In the genomic region with DNA sequence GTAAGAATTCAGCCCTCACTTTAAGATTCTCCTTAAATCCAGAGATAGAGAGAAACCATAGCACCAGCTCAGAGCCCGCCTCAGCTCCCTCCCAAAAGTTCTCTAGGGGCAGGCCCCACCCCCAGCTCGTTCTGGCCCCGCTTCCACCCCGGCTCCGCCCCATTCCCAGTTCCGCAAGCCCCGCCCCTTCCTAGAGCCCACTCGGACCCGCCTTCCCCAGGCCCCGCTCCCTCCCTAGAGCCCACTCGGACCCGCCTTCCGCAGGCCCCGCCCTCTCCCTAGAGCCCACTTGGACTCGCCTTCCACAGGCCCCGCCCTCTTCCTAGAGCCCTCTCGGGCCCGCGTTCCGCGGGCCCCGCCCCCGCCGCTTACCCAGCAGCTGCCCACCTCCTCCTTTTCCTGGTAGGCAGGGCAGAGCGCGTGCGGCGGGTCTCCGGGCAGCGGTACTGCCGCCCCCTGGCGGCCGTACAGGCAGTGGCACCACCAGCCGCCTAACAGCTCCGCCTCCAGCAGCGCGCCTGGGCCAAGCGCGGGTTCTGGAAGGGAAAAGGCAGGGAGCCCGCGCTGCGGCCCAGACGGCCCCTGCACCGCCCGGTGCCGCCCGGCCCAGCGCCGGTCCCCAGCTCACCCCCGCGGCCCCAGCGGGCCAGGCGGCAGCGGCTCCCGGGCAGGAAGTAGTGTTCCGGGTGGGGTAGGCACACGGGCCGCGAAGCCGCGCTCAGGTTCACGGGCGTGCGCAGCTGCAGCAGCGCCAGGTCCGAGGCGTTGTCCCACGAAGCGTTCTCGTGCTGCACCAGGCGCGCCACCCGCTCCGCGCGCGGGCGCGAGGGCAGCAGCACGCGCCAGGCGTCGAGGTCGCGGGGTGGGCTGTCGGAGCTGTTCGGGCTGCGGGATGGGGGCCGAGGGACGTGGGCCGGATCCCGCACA, we compare ENCODE assay signal across 1 cellular context.
A peak's percentile ranks its signal among the peaks of the same experiment; 100 is the strongest.
TF ChIP-seq lines count a peak whose summit lies in the region.

No MANE protein-coding gene starts in this region.

TF ChIP-seq in SK-N-SH, 30 proteins besides CTCF, POLR2A, EP300 and RAD21 (continued from another document):
- TF ChIP-seq RFX5 (IDR thresholded peaks at IDR 0.05; ENCODE audit: low read length) (no peak), FOSL2 (IDR thresholded peaks at IDR 0.05; ENCODE audit: borderline replicate concordance, low read depth) (no peak), ELF1 (IDR thresholded peaks at IDR 0.05) (peak; percentile 39), MXI1 (IDR thresholded peaks at IDR 0.05; ENCODE audit: low read depth, low read length) (peak; percentile 89), GABPA (IDR thresholded peaks at IDR 0.05; ENCODE audit: low read depth) (no peak), SMC3 (IDR thresholded peaks at IDR 0.05; ENCODE audit: low read depth, low read length) (peak; percentile 76), NFIC (IDR thresholded peaks at IDR 0.05; ENCODE audit: borderline replicate concordance) (no peak), MEF2A (IDR thresholded peaks at IDR 0.05; ENCODE audit: borderline replicate concordance, low read depth) (no peak), CHD2 (IDR thresholded peaks at IDR 0.05; ENCODE audit: low read length, partially characterized antibody) (peak; percentile 20), EZH2phosphoT487 (IDR thresholded peaks at IDR 0.05; ENCODE audit: borderline replicate concordance, low read depth) (no peak), JUND (IDR thresholded peaks at IDR 0.05) (no peak), RCOR1 (IDR thresholded peaks at IDR 0.05; ENCODE audit: low read length) (0 out of 2 replicates have a peak, but pooled peaks have one; percentile 31), SIN3A (IDR thresholded peaks at IDR 0.05; ENCODE audit: borderline replicate concordance, low read depth, low read length) (peak; percentile 67; the same call in 1 of the 2 replicates), TAF1 (IDR thresholded peaks at IDR 0.05; ENCODE audit: borderline replicate concordance, low read depth, low read length) (0 out of 2 replicates have a peak, but pooled peaks have one; percentile 25), POLR2AphosphoS5 (IDR thresholded peaks at IDR 0.05; ENCODE audit: low read depth, low read length) (peak; percentile 33), TCF12 (IDR thresholded peaks at IDR 0.05) (peak; percentile 25; the same call in 1 of the 2 replicates), TEAD4 (IDR thresholded peaks at IDR 0.05; ENCODE audit: borderline replicate concordance, insufficient read depth) (no peak), YY1 (IDR thresholded peaks at IDR 0.05; ENCODE audit: low read depth) (no peak)
- TF ChIP-seq, protein P1, sequence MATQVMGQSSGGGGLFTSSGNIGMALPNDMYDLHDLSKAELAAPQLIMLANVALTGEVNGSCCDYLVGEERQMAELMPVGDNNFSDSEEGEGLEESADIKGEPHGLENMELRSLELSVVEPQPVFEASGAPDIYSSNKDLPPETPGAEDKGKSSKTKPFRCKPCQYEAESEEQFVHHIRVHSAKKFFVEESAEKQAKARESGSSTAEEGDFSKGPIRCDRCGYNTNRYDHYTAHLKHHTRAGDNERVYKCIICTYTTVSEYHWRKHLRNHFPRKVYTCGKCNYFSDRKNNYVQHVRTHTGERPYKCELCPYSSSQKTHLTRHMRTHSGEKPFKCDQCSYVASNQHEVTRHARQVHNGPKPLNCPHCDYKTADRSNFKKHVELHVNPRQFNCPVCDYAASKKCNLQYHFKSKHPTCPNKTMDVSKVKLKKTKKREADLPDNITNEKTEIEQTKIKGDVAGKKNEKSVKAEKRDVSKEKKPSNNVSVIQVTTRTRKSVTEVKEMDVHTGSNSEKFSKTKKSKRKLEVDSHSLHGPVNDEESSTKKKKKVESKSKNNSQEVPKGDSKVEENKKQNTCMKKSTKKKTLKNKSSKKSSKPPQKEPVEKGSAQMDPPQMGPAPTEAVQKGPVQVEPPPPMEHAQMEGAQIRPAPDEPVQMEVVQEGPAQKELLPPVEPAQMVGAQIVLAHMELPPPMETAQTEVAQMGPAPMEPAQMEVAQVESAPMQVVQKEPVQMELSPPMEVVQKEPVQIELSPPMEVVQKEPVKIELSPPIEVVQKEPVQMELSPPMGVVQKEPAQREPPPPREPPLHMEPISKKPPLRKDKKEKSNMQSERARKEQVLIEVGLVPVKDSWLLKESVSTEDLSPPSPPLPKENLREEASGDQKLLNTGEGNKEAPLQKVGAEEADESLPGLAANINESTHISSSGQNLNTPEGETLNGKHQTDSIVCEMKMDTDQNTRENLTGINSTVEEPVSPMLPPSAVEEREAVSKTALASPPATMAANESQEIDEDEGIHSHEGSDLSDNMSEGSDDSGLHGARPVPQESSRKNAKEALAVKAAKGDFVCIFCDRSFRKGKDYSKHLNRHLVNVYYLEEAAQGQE (IDR thresholded peaks at IDR 0.05; ENCODE audit: low read depth, low read length) = no peak
- TF ChIP-seq, protein P2, sequence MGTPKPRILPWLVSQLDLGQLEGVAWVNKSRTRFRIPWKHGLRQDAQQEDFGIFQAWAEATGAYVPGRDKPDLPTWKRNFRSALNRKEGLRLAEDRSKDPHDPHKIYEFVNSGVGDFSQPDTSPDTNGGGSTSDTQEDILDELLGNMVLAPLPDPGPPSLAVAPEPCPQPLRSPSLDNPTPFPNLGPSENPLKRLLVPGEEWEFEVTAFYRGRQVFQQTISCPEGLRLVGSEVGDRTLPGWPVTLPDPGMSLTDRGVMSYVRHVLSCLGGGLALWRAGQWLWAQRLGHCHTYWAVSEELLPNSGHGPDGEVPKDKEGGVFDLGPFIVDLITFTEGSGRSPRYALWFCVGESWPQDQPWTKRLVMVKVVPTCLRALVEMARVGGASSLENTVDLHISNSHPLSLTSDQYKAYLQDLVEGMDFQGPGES (IDR thresholded peaks at IDR 0.05; ENCODE audit: low read depth, low read length) = no peak
- TF ChIP-seq, protein P3, sequence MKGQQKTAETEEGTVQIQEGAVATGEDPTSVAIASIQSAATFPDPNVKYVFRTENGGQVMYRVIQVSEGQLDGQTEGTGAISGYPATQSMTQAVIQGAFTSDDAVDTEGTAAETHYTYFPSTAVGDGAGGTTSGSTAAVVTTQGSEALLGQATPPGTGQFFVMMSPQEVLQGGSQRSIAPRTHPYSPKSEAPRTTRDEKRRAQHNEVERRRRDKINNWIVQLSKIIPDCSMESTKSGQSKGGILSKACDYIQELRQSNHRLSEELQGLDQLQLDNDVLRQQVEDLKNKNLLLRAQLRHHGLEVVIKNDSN (IDR thresholded peaks at IDR 0.05; ENCODE audit: borderline replicate concordance, low read depth) = no peak
- TF ChIP-seq, protein P4, sequence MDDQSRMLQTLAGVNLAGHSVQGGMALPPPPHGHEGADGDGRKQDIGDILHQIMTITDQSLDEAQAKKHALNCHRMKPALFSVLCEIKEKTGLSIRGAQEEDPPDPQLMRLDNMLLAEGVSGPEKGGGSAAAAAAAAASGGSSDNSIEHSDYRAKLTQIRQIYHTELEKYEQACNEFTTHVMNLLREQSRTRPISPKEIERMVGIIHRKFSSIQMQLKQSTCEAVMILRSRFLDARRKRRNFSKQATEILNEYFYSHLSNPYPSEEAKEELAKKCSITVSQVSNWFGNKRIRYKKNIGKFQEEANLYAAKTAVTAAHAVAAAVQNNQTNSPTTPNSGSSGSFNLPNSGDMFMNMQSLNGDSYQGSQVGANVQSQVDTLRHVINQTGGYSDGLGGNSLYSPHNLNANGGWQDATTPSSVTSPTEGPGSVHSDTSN (IDR thresholded peaks at IDR 0.05) = no peak
- TF ChIP-seq, protein P5, sequence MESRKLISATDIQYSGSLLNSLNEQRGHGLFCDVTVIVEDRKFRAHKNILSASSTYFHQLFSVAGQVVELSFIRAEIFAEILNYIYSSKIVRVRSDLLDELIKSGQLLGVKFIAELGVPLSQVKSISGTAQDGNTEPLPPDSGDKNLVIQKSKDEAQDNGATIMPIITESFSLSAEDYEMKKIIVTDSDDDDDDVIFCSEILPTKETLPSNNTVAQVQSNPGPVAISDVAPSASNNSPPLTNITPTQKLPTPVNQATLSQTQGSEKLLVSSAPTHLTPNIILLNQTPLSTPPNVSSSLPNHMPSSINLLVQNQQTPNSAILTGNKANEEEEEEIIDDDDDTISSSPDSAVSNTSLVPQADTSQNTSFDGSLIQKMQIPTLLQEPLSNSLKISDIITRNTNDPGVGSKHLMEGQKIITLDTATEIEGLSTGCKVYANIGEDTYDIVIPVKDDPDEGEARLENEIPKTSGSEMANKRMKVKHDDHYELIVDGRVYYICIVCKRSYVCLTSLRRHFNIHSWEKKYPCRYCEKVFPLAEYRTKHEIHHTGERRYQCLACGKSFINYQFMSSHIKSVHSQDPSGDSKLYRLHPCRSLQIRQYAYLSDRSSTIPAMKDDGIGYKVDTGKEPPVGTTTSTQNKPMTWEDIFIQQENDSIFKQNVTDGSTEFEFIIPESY (IDR thresholded peaks at IDR 0.05; ENCODE audit: borderline replicate concordance, low read depth) = no peak
- TF ChIP-seq, protein P6, sequence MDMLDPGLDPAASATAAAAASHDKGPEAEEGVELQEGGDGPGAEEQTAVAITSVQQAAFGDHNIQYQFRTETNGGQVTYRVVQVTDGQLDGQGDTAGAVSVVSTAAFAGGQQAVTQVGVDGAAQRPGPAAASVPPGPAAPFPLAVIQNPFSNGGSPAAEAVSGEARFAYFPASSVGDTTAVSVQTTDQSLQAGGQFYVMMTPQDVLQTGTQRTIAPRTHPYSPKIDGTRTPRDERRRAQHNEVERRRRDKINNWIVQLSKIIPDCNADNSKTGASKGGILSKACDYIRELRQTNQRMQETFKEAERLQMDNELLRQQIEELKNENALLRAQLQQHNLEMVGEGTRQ (IDR thresholded peaks at IDR 0.05; ENCODE audit: borderline replicate concordance, low read depth, low read length) = no peak
- TF ChIP-seq, protein P7, sequence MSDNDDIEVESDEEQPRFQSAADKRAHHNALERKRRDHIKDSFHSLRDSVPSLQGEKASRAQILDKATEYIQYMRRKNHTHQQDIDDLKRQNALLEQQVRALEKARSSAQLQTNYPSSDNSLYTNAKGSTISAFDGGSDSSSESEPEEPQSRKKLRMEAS (IDR thresholded peaks at IDR 0.05; ENCODE audit: low read depth) = peak; percentile 89
